In the genomic region with DNA sequence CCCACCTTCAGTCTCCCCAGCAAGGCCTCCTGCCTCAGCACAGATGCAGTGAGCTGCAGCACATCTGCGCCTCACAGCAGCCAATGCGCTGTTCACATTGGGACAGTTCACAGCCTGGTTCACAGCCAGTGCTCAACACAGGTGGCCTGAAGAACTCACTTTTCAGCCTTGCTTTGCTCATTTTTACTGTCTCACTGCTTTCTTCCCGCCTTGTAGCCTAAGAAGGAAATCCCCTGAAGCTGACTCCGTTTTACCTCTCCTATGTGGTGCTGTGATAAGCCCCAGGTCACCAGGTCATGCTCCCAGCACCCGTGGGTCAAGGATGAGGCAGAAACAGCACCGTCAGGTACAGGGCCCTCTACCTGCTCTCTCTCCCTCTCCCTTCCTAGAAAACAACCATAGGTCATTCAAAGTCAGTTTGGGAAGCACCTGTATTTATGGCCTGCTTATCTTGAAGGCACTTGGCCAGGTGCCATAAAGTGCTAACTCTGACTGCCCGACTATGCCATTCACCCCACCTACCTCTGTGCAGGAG, we compare ENCODE assay signal across 9 cellular contexts. TPM values are rescaled to one million over a fixed set of nuclear protein-coding genes. Genes with fewer than 3 reads are reported as not detected.
A peak's percentile ranks its signal among the peaks of the same experiment; 100 is the strongest.
DNase-seq lines count a peak whose midpoint lies in the region; ATAC-seq lines count a peak whose summit lies in the region.
"Had no signal": no experiment of that assay in that cellular context is flagged by ENCODE, and none has a peak within 500 bp of the region (broad histone marks: within the 10 kb centered on the region; RNA-seq: fewer than 3 reads in every experiment).

No MANE protein-coding gene starts in this region.

- no peaks in the 10 kb centered on the region for H3K27me3 ChIP-seq in iPS DF 6.9 (ENCODE audit: control insufficient read depth, insufficient read depth, low read length)
- no peaks in the 10 kb centered on the region; the same call in 1 of the 2 replicates for H3K27me3 ChIP-seq in MG63

- H3K36me3 ChIP-seq in iPS DF 6.9 (ENCODE audit: control insufficient read depth, insufficient read depth, low read length) (peaks cover 1% of the 10 kb centered on the region; the same call in 1 of the 2 replicates), MG63 (no peaks in the 10 kb centered on the region)

- H3K9me3 ChIP-seq in iPS DF 6.9 (ENCODE audit: control insufficient read depth, insufficient read depth, low read length) = no peaks in the 10 kb centered on the region
- H3K9me3 ChIP-seq in MG63 = no peaks in the 10 kb centered on the region

- no CpG with 5 or more reads among the region's 7 CpGs for WGBS in iPS DF 6.9 (ENCODE audit: insufficient coverage, insufficient read length)

- H3K4me3 Mint-ChIP-seq in activated T-cell treated with anti-CD3 and anti-CD28 coated beads, Interleukin-2, amount 50 U/mL, for 72 hours = peak overlapping the region; percentile 90 to 96
- peak overlapping the region; percentile 78 for H3K4me3 Mint-ChIP-seq in stimulated activated effector memory CD8-positive, alpha-beta T cell treated with anti-CD3 and anti-CD28 coated beads, Interleukin-12 subunit alpha, Interleukin-12 subunit beta, amount 100 ng/mL, for 72 hours

- no peaks in the 10 kb centered on the region for H3K27me3 Mint-ChIP-seq in activated T-cell treated with anti-CD3 and anti-CD28 coated beads, Interleukin-2, amount 50 U/mL, for 72 hours (ENCODE audit: low read depth)

- DNase-seq in DMS53 (lab: John Stamatoyannopoulos, UW) (peak; percentile 19), DMS53 treated with DMSO at 0.1 percent for 48 hours (lab: John Stamatoyannopoulos, UW; ENCODE audit: unreplicated experiment) (no peak), iPS DF 6.9 (ENCODE audit: low read depth, low spot score) (no peak), islet precursor cell (no peak), MG63 (no peak), anterior cingulate cortex (lab: John Stamatoyannopoulos, UW) (no peak)
- DNase-seq in activated T-cell treated with anti-CD3 and anti-CD28 coated beads, Interleukin-2, amount 50 U/mL, for 72 hours = peak; percentile 46 to 49
- DNase-seq in stimulated activated effector memory CD8-positive, alpha-beta T cell treated with anti-CD3 and anti-CD28 coated beads, Interleukin-12 subunit alpha, Interleukin-12 subunit beta, amount 100 ng/mL, for 72 hours (ENCODE audit: low spot score in 2 of 2) = no peak

- H3K4me1 ChIP-seq in iPS DF 6.9 (ENCODE audit: control insufficient read depth, insufficient read depth, low read length) = peaks cover 10% of the 10 kb centered on the region; the same call in 1 of the 2 replicates

- peak overlapping the region; percentile 12; the same call in 1 of the 2 replicates for H3K4me3 ChIP-seq in iPS DF 6.9 (ENCODE audit: low read length)
- no peak overlapping the region for H3K4me3 ChIP-seq in MG63

- H3K27ac Mint-ChIP-seq in activated T-cell treated with anti-CD3 and anti-CD28 coated beads, Interleukin-2, amount 50 U/mL, for 72 hours = peak overlapping the region; percentile 81
- H3K27ac Mint-ChIP-seq in stimulated activated effector memory CD8-positive, alpha-beta T cell treated with anti-CD3 and anti-CD28 coated beads, Interleukin-12 subunit alpha, Interleukin-12 subunit beta, amount 100 ng/mL, for 72 hours = peak overlapping the region; percentile 41

- no peaks in the 10 kb centered on the region for H3K9me3 Mint-ChIP-seq in activated T-cell treated with anti-CD3 and anti-CD28 coated beads, Interleukin-2, amount 50 U/mL, for 72 hours
- no peaks in the 10 kb centered on the region for H3K9me3 Mint-ChIP-seq in stimulated activated effector memory CD8-positive, alpha-beta T cell treated with anti-CD3 and anti-CD28 coated beads, Interleukin-12 subunit alpha, Interleukin-12 subunit beta, amount 100 ng/mL, for 72 hours

- H3K27ac ChIP-seq in iPS DF 6.9 (ENCODE audit: low read length) = no peak overlapping the region
- H3K27ac ChIP-seq: 22Rv1 had no signal

- peaks cover 76% of the 10 kb centered on the region for H3K4me1 Mint-ChIP-seq in activated T-cell treated with anti-CD3 and anti-CD28 coated beads, Interleukin-2, amount 50 U/mL, for 72 hours (ENCODE audit: low read depth)
- H3K4me1 Mint-ChIP-seq in stimulated activated effector memory CD8-positive, alpha-beta T cell treated with anti-CD3 and anti-CD28 coated beads, Interleukin-12 subunit alpha, Interleukin-12 subunit beta, amount 100 ng/mL, for 72 hours = peaks cover 53% of the 10 kb centered on the region

- ATAC-seq in activated T-cell treated with anti-CD3 and anti-CD28 coated beads, Interleukin-2, amount 50 U/mL, for 72 hours (replicated peaks in 1 of 2) = peak; percentile 44
- peak; percentile 38 for ATAC-seq in stimulated activated effector memory CD8-positive, alpha-beta T cell treated with anti-CD3 and anti-CD28 coated beads, Interleukin-12 subunit alpha, Interleukin-12 subunit beta, amount 100 ng/mL, for 72 hours

- peaks cover 0 to 3% of the 10 kb centered on the region in 2 donors for H3K36me3 Mint-ChIP-seq in activated T-cell treated with anti-CD3 and anti-CD28 coated beads, Interleukin-2, amount 50 U/mL, for 72 hours (ENCODE audit: insufficient read depth in 2 of 2)
- peaks cover 2% of the 10 kb centered on the region for H3K36me3 Mint-ChIP-seq in stimulated activated effector memory CD8-positive, alpha-beta T cell treated with anti-CD3 and anti-CD28 coated beads, Interleukin-12 subunit alpha, Interleukin-12 subunit beta, amount 100 ng/mL, for 72 hours

RNA-seq across cellular contexts. Expression of a gene that starts 1.1 kb away (rescaled TPM):
- 1 to 10 TPM; 3.2 to 4.5 TPM for total RNA-seq in activated T-cell treated with anti-CD3 and anti-CD28 coated beads, Interleukin-2, amount 50 U/mL, for 72 hours
- 0.02 TPM in 1 of 2 replicates, not detected in the other for total RNA-seq in MG63 (2014; rRNA removed; shearing (Covaris generic); ENCODE audit: low replicate concordance)

Comparison
In these comparisons a context has a peak if more than half of its experiments do, and no peak if none do; other contexts are left out.
1. DNase-seq: peak in DMS53 (single experiment) and activated T-cell treated with anti-CD3 and anti-CD28 coated beads, Interleukin-2, amount 50 U/mL, for 72 hours (2 of 2); none in DMS53 treated with DMSO at 0.1 percent for 48 hours (single experiment), iPS DF 6.9 (single experiment), stimulated activated effector memory CD8-positive, alpha-beta T cell treated with anti-CD3 and anti-CD28 coated beads, Interleukin-12 subunit alpha, Interleukin-12 subunit beta, amount 100 ng/mL, for 72 hours (0 of 2), islet precursor cell (single experiment), MG63 (single experiment) and anterior cingulate cortex (0 of 58).